22 cellular contexts compared by ENCODE assay signal in genomic region chr14:58746701-58747100, GRCh38.
DNase-seq lines count a peak whose midpoint lies in the region; ATAC-seq, FAIRE-seq and TF ChIP-seq lines count a peak whose summit lies in the region.
"Had no signal": no experiment of that assay in that cellular context is flagged by ENCODE, and none has a peak within 500 bp of the region (broad histone marks: within the 10 kb centered on the region; RNA-seq: fewer than 3 reads in every experiment).

No MANE protein-coding gene starts in this region.

- peak overlapping the region; percentile 33 for H2BK20ac ChIP-seq in IMR-90 (ENCODE audit: low read depth, low read length)

- no peaks in the 10 kb centered on the region for H3K36me3 ChIP-seq in IMR-90 (ENCODE audit: control insufficient read depth, insufficient read depth, low read length)
- H3K36me3 ChIP-seq in astrocyte (ENCODE audit: insufficient read depth, low read length), result no peaks in the 10 kb centered on the region
- no peaks in the 10 kb centered on the region for H3K36me3 ChIP-seq in urinary bladder (ENCODE audit: insufficient read depth)
- H3K36me3 ChIP-seq: upper lobe of left lung had no signal

- peak overlapping the region; percentile 84; the same call in 1 of the 2 replicates for H2AK5ac ChIP-seq in IMR-90 (ENCODE audit: low read depth, low read length)

- H3K56ac ChIP-seq in IMR-90 (ENCODE audit: extremely low read depth, insufficient read depth, low read length), result no peak overlapping the region

- H3K9me3 ChIP-seq in IMR-90 (ENCODE audit: control insufficient read depth, insufficient read depth, low read length), result no peaks in the 10 kb centered on the region
- no peaks in the 10 kb centered on the region for H3K9me3 ChIP-seq in astrocyte (ENCODE audit: insufficient read depth, low read depth, low read length)
- H3K9me3 ChIP-seq: body of pancreas, mucosa of descending colon, upper lobe of left lung had no signal

- H4K5ac ChIP-seq in IMR-90 (ENCODE audit: low read depth, low read length), result no peak overlapping the region

- DNase-seq in IMR-90, result no peak
- DNase-seq in astrocyte (ENCODE audit: low read depth), result no peak
- DNase-seq in mesothelial cell of epicardium (ENCODE audit: low spot score in 2 of 2, unreplicated experiment in 2 of 2), result no peak
- no peak for DNase-seq in coronary artery (ENCODE audit: low spot score)
- no peak for DNase-seq in GM10248 (ENCODE audit: extremely low spot score)
- DNase-seq: activated CD4-positive, alpha-beta T cell treated with anti-CD3 and anti-CD28 coated beads, Interleukin-2, amount 10 ng/mL, durations not matched to agents 7 days and 5 days; activated naive CD8-positive, alpha-beta T cell treated with anti-CD3 and anti-CD28 coated beads, Interleukin-2, amount 50 U/mL, for 24 hours; activated T-cell treated with anti-CD3 and anti-CD28 coated beads, Interleukin-2, amount 50 U/mL, for 4 hours; glutamatergic neuron; islet precursor cell; stimulated activated CD4-positive, alpha-beta T cell treated with anti-CD3 and anti-CD28 coated beads, Interleukin-12 subunit alpha, Interleukin-12 subunit beta, amount 100 ng/mL, for 4 hours; stimulated activated CD4-positive, alpha-beta T cell treated with anti-CD3 and anti-CD28 coated beads, Interleukin-4, amount 100 ng/mL, for 1 hour had no signal

- POLR2A ChIA-PET in IMR-90 (lab: Charles Lee; ENCODE audit: unreplicated experiment) (interaction anchor here (0.6 kb wide), 2 partner anchors 105 to 431 kb away, joined by 5 to 7 read pairs; no protein-coding TSS in a partner anchor), GM10248 (lab: Yijun Ruan, JAX) (no interaction called here)

- in situ Hi-C loops in IMR-90 (cut with MboI; ENCODE audit: low sequenced_read_pairs), result no loop called here

- FAIRE-seq in astrocyte (lab: Jason Lieb, UNC), result no peak
- FAIRE-seq: GM12892 had no signal

- no peaks in the 10 kb centered on the region for H3K79me2 ChIP-seq in astrocyte (ENCODE audit: insufficient read depth, low read length)
- H3K79me2 ChIP-seq: parathyroid adenoma had no signal

- H3K18ac ChIP-seq in IMR-90 (ENCODE audit: low read depth, low read length), result no peak overlapping the region; the same call in 1 of the 2 replicates

- no peak overlapping the region for H2AFZ ChIP-seq in IMR-90 (replicated peaks; ENCODE audit: low read length, poor library complexity)
- no peak overlapping the region for H2AFZ ChIP-seq in astrocyte (ENCODE audit: low read depth, low read length)

- H3K9ac ChIP-seq in IMR-90 (ENCODE audit: low read depth, low read length) (no peak overlapping the region), astrocyte (ENCODE audit: low read length) (no peak overlapping the region)
- H3K9ac ChIP-seq: KMS-11, parathyroid adenoma had no signal

- H3K9me3 Mint-ChIP-seq in astrocyte (ENCODE audit: unreplicated experiment) (no peaks in the 10 kb centered on the region), mesothelial cell of epicardium (no peaks in the 10 kb centered on the region)
- H3K9me3 Mint-ChIP-seq: activated CD4-positive, alpha-beta T cell treated with anti-CD3 and anti-CD28 coated beads, Interleukin-2, amount 10 ng/mL, durations not matched to agents 7 days and 5 days; activated naive CD8-positive, alpha-beta T cell treated with anti-CD3 and anti-CD28 coated beads, Interleukin-2, amount 50 U/mL, for 24 hours; activated T-cell treated with anti-CD3 and anti-CD28 coated beads, Interleukin-2, amount 50 U/mL, for 4 hours; natural killer cell treated with Interleukin-12 subunit alpha and Interleukin-12 subunit beta and Interleukin-15 and Interleukin-18, amount 100 ng/mL, for 72 hours; WTC11 had no signal

- H2AK9ac ChIP-seq in IMR-90 (replicated peaks; ENCODE audit: low read depth, low read length, poor library complexity), result peak overlapping the region; percentile 57

- WGBS in IMR-90 (ENCODE audit: extremely low coverage in 2 of 2, insufficient read length in 1 of 2), 2 experiments, result no CpG with 5 or more reads among the region's 3 CpGs
- WGBS in urinary bladder, result 65% methylated on average over 3 of the region's 3 CpGs

- no peak for TF ChIP-seq CTCF in IMR-90 (conservative IDR thresholded peaks at IDR 0.05; ENCODE audit: low read depth, low read length)
- TF ChIP-seq CTCF in astrocyte (IDR thresholded peaks at IDR 0.05; ENCODE audit: insufficient read depth, low read depth, low read length), result no peak
- no peak for TF ChIP-seq CTCF in mesothelial cell of epicardium (IDR thresholded peaks at IDR 0.05; ENCODE audit: unreplicated experiment)
- no peak for TF ChIP-seq CTCF in coronary artery (IDR thresholded peaks at IDR 0.05)
- no peak for TF ChIP-seq CTCF in GM10248 (IDR thresholded peaks at IDR 0.05; ENCODE audit: control extremely low read depth, extremely low read depth, low read depth, missing control alignments)

- peak overlapping the region; percentile 17; the same call in 1 of the 2 replicates for H2BK120ac ChIP-seq in IMR-90 (ENCODE audit: low read depth, low read length)

- CTCF ChIA-PET in IMR-90 (lab: Yijun Ruan, JAX) (interaction anchor here (0.6 to 1.0 kb wide), 2 partner anchors 135 to 274 kb away, joined by 3 to 4 read pairs; no protein-coding TSS in a partner anchor), GM10248 (lab: Yijun Ruan, JAX) (interaction anchor here (0.7 to 1.0 kb wide), 2 partner anchors 15 to 61 kb away, joined by 3 read pairs; no protein-coding TSS in a partner anchor)

- TF ChIP-seq RAD21 in IMR-90 (IDR thresholded peaks at IDR 0.05; ENCODE audit: low read length), result no peak

- H3K4me2 ChIP-seq in IMR-90 (ENCODE audit: low read depth, low read length) (peak overlapping the region; percentile 47; the same call in 1 of the 2 replicates), astrocyte (ENCODE audit: low read length) (peak overlapping the region; percentile 27)
- H3K4me2 ChIP-seq: KMS-11 had no signal

- no peak overlapping the region for H2BK5ac ChIP-seq in IMR-90 (ENCODE audit: low read depth, low read length, poor library complexity, severe bottlenecking)

- H4K20me1 ChIP-seq in IMR-90 (ENCODE audit: insufficient read depth, low read length), result peaks cover 4% of the 10 kb centered on the region; the same call in 1 of the 2 replicates
- H4K20me1 ChIP-seq in astrocyte (ENCODE audit: insufficient read depth, low read length), result no peaks in the 10 kb centered on the region

- H3K4me1 Mint-ChIP-seq in astrocyte (ENCODE audit: low read depth, unreplicated experiment), result peaks cover 28% of the 10 kb centered on the region
- peaks cover 51% of the 10 kb centered on the region for H3K4me1 Mint-ChIP-seq in mesothelial cell of epicardium
- H3K4me1 Mint-ChIP-seq: WTC11 had no signal

- peaks cover 2% of the 10 kb centered on the region for H3K27me3 Mint-ChIP-seq in astrocyte (ENCODE audit: low read depth, unreplicated experiment)
- H3K27me3 Mint-ChIP-seq in mesothelial cell of epicardium (ENCODE audit: low read depth), result no peaks in the 10 kb centered on the region
- H3K27me3 Mint-ChIP-seq: activated naive CD8-positive, alpha-beta T cell treated with anti-CD3 and anti-CD28 coated beads, Interleukin-2, amount 50 U/mL, for 24 hours had no signal

- peaks cover 5% of the 10 kb centered on the region; the same call in 1 of the 2 replicates for H3K9me1 ChIP-seq in IMR-90 (ENCODE audit: insufficient read depth, low read length)

- no peaks in the 10 kb centered on the region for H3K79me1 ChIP-seq in IMR-90 (ENCODE audit: low read depth in 1 of 2, low read length in 2 of 2)

- peak overlapping the region; percentile 49; the same call in 1 of the 3 replicates for H2BK15ac ChIP-seq in IMR-90 (ENCODE audit: low read depth, low read length)

- TF ChIP-seq POLR2A in IMR-90 (IDR thresholded peaks at IDR 0.05; ENCODE audit: low read depth, low read length), result no peak

- H3K36me3 Mint-ChIP-seq in astrocyte (ENCODE audit: low read depth, unreplicated experiment), result no peaks in the 10 kb centered on the region
- H3K36me3 Mint-ChIP-seq in mesothelial cell of epicardium, result no peaks in the 10 kb centered on the region
- H3K36me3 Mint-ChIP-seq: natural killer cell treated with Interleukin-12 subunit alpha and Interleukin-12 subunit beta and Interleukin-15 and Interleukin-18, amount 100 ng/mL, for 72 hours; WTC11 had no signal

- H3K27me3 ChIP-seq in IMR-90 (ENCODE audit: control insufficient read depth, insufficient read depth, low read length) (peaks cover 11% of the 10 kb centered on the region), astrocyte (ENCODE audit: insufficient read depth, low read length) (peaks cover 2% of the 10 kb centered on the region)
- H3K27me3 ChIP-seq: body of pancreas, upper lobe of left lung had no signal

- H3K14ac ChIP-seq in IMR-90 (replicated peaks; ENCODE audit: low read depth, low read length), result no peak overlapping the region

- H3K4me3 Mint-ChIP-seq in astrocyte (ENCODE audit: unreplicated experiment) (no peak overlapping the region), mesothelial cell of epicardium (no peak overlapping the region)
- H3K4me3 Mint-ChIP-seq: activated CD4-positive, alpha-beta T cell treated with anti-CD3 and anti-CD28 coated beads, Interleukin-2, amount 10 ng/mL, durations not matched to agents 7 days and 5 days; activated naive CD8-positive, alpha-beta T cell treated with anti-CD3 and anti-CD28 coated beads, Interleukin-2, amount 50 U/mL, for 24 hours; activated T-cell treated with anti-CD3 and anti-CD28 coated beads, Interleukin-2, amount 50 U/mL, for 4 hours; natural killer cell treated with Interleukin-12 subunit alpha and Interleukin-12 subunit beta and Interleukin-15 and Interleukin-18, amount 100 ng/mL, for 72 hours; WTC11 had no signal

- H3K4me3 ChIP-seq in IMR-90 (ENCODE audit: insufficient read depth, low read depth, low read length) (no peak overlapping the region), astrocyte (ENCODE audit: insufficient read depth, low read depth, low read length) (no peak overlapping the region), urinary bladder (ENCODE audit: low read depth, low read length) (no peak overlapping the region), coronary artery (no peak overlapping the region)
- H3K4me3 ChIP-seq: body of pancreas, mucosa of descending colon, upper lobe of left lung had no signal

- no TSS peak for BruUV-seq in IMR-90 (replicated peaks; lab: Mats Ljungman, UMichigan)

- no peak overlapping the region for H4K91ac ChIP-seq in IMR-90 (ENCODE audit: insufficient read depth, low read depth, low read length)

- H3K27ac Mint-ChIP-seq in astrocyte (ENCODE audit: unreplicated experiment), result peak overlapping the region; percentile 47
- H3K27ac Mint-ChIP-seq in mesothelial cell of epicardium, result peak overlapping the region; percentile 39
- H3K27ac Mint-ChIP-seq: activated CD4-positive, alpha-beta T cell treated with anti-CD3 and anti-CD28 coated beads, Interleukin-2, amount 10 ng/mL, durations not matched to agents 7 days and 5 days; activated naive CD8-positive, alpha-beta T cell treated with anti-CD3 and anti-CD28 coated beads, Interleukin-2, amount 50 U/mL, for 24 hours; natural killer cell treated with Interleukin-12 subunit alpha and Interleukin-12 subunit beta and Interleukin-15 and Interleukin-18, amount 100 ng/mL, for 72 hours; WTC11 had no signal

- dilution Hi-C loops in IMR-90 (cut with HindIII; ENCODE audit: low sequenced_read_pairs, unreplicated experiment), result no loop called here

- H3K4ac ChIP-seq in IMR-90 (ENCODE audit: low read depth, low read length), result peak overlapping the region; percentile 65

- intact Hi-C loops in IMR-90 (cut with micrococcal nuclease), result loop anchor here (5.0 kb wide), 1 partner anchor 109 kb away; the partner anchor contains the start of gene DACT1

- ATAC-seq in IMR-90 (ENCODE audit: low read depth), result no peak
- ATAC-seq in GM21390 (IDR thresholded peaks at IDR 0.05; ENCODE audit: unreplicated experiment), result no peak
- ATAC-seq: activated naive CD8-positive, alpha-beta T cell treated with anti-CD3 and anti-CD28 coated beads, Interleukin-2, amount 50 U/mL, for 24 hours; activated T-cell treated with anti-CD3 and anti-CD28 coated beads, Interleukin-2, amount 50 U/mL, for 4 hours; WTC11 had no signal

- H4K8ac ChIP-seq in IMR-90 (ENCODE audit: low read depth in 2 of 2, low read length in 2 of 2), result peak overlapping the region in 1 of 2 experiments; percentile 18; a peak in 1 of 4 replicates

- no peak overlapping the region for H3K23ac ChIP-seq in IMR-90 (ENCODE audit: low read depth, low read length)

- H3K27ac ChIP-seq in IMR-90 (ENCODE audit: insufficient read depth, low read length), result no peak overlapping the region
- peak overlapping the region; percentile 3 for H3K27ac ChIP-seq in astrocyte (ENCODE audit: low read depth, low read length)
- peak overlapping the region; percentile 76 for H3K27ac ChIP-seq in urinary bladder (ENCODE audit: low read depth)
- peak overlapping the region in 1 of 2 donors; percentile 53 for H3K27ac ChIP-seq in coronary artery
- H3K27ac ChIP-seq: KMS-11, parathyroid adenoma had no signal

- peaks cover 13% of the 10 kb centered on the region for H3K4me1 ChIP-seq in IMR-90 (ENCODE audit: control insufficient read depth, insufficient read depth, low read length)
- peaks cover 37% of the 10 kb centered on the region for H3K4me1 ChIP-seq in astrocyte (ENCODE audit: insufficient read depth, low read length)
- H3K4me1 ChIP-seq in urinary bladder (ENCODE audit: insufficient read depth), result peaks cover 1% of the 10 kb centered on the region
